9 cellular contexts compared by ENCODE assay signal in the genomic region with DNA sequence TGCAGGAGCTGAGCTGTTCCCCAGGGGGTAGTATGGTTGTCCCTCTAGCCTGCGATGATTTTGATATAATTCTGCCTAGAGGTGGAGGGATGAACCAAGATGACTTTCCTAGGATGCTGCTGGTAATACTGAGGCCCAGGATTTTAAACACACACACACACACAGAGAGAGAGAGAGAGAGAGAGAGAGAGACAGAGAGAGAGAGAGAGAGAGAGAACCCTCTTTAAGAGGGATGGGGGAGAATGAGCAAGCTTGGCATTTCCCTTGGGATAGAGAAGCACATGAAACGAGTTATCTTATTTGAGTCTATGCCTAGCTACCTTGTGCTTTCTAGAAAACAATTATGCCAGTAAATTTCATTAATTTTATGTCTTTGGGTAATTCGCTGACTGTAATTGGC.
"Had no signal": no experiment of that assay in that cellular context is flagged by ENCODE, and none has a peak within 500 bp of the region (broad histone marks: within the 10 kb centered on the region; RNA-seq: fewer than 3 reads in every experiment).

No MANE protein-coding gene starts in this region.

- H3K4me3 ChIP-seq: GM23248, K562 had no signal

- DNase-seq: GM23248, GOT3, H7, HCEC 1CT, HFFc6, IMR-90, KG1 had no signal

- H3K27ac ChIP-seq: GM23248 had no signal

- H3K9me3 Mint-ChIP-seq: HFFc6 had no signal

- FAIRE-seq: HTR-8/SVneo, K562 had no signal

- H3K27ac Mint-ChIP-seq: HFFc6 had no signal

- ATAC-seq: K562 had no signal

- H3K9ac ChIP-seq: GM23248 had no signal

- H2AFZ ChIP-seq: GM23248 had no signal

- H3K4me3 Mint-ChIP-seq: HFFc6 had no signal
